In genomic region chr1:145128673-145129469, GRCh38 we compare ENCODE assay signal across 9 cellular contexts. TPM values are rescaled to one million over a fixed set of nuclear protein-coding genes. Genes with fewer than 3 reads are reported as not detected.
DNase-seq lines count a peak whose midpoint lies in the region; ATAC-seq, FAIRE-seq and TF ChIP-seq lines count a peak whose summit lies in the region.
"Not testable (repeated sequence)": the region's sequence is repeated elsewhere in the genome, so short reads cannot be mapped to it uniquely, and the experiment has no call there.
"Had no signal": no experiment of that assay in that cellular context is flagged by ENCODE, and none has a peak within 500 bp of the region (broad histone marks: within the 10 kb centered on the region; RNA-seq: fewer than 3 reads in every experiment).

No MANE protein-coding gene starts in this region.

- intact Hi-C loops in kidney (cut with DNase I) = not testable (repeated sequence)

- not testable (repeated sequence) for H3K27me3 ChIP-seq in gastroesophageal sphincter

- peak; percentile 68 for ATAC-seq in gastroesophageal sphincter

- not testable (repeated sequence) for TF ChIP-seq POLR2A in gastroesophageal sphincter (IDR thresholded peaks at IDR 0.05)

- DNase-seq in CD1c-positive myeloid dendritic cell (ENCODE audit: extremely low spot score) (peak; percentile 1), HFFc6 (peak; percentile 0), SK-N-DZ (ENCODE audit: low spot score) (peak; percentile 0), ecto neural progenitor cell (ENCODE audit: low spot score) (peak; percentile 16), kidney (peak; percentile 5), pons (ENCODE audit: low spot score) (peak; percentile 0)

- H3K9ac ChIP-seq in kidney (ENCODE audit: low read length in 2 of 2) = not testable (repeated sequence)

- not testable (repeated sequence) for H3K4me1 ChIP-seq in gastroesophageal sphincter; kidney (ENCODE audit: control insufficient read depth in 1 of 2, insufficient read depth in 1 of 2, low read depth in 1 of 2, low read length in 2 of 2)

- H3K27ac Mint-ChIP-seq in HFFc6 = not testable (repeated sequence)

- H3K27me3 Mint-ChIP-seq in HFFc6 (ENCODE audit: insufficient read depth) = not testable (repeated sequence)

- not testable (repeated sequence) for TF ChIP-seq CTCF in HFFc6 (IDR thresholded peaks at IDR 0.05); gastroesophageal sphincter (IDR thresholded peaks at IDR 0.05); kidney (IDR thresholded peaks at IDR 0.05; ENCODE audit: borderline replicate concordance, extremely low read depth, insufficient read depth)

- H3K9me3 Mint-ChIP-seq in HFFc6 = not testable (repeated sequence)

- H3K4me1 Mint-ChIP-seq in HFFc6 (ENCODE audit: low read depth) = not testable (repeated sequence)

- TF ChIP-seq EP300 in gastroesophageal sphincter (IDR thresholded peaks at IDR 0.05) = not testable (repeated sequence)

- H3K4me3 Mint-ChIP-seq in HFFc6 = not testable (repeated sequence)

- H3K9me3 ChIP-seq in gastroesophageal sphincter; kidney (ENCODE audit: control insufficient read depth in 1 of 2, low read length in 2 of 2): not testable (repeated sequence)

- not testable (repeated sequence) for H3K27ac ChIP-seq in gastroesophageal sphincter; kidney (ENCODE audit: low read depth in 2 of 2, low read length in 2 of 2)

- not testable (repeated sequence) for H3K36me3 Mint-ChIP-seq in HFFc6 (ENCODE audit: low read depth)

- FAIRE-seq in kidney (lab: Jason Lieb, UNC) = not testable (repeated sequence)

- WGBS in gastroesophageal sphincter (ENCODE audit: low coverage in 1 of 2), 2 donors = 47% methylated on average over 12 of the region's 14 CpGs; no CpG with 5 or more reads in 1 of the 2 donors

- H3K36me3 ChIP-seq in gastroesophageal sphincter; kidney (ENCODE audit: control insufficient read depth in 1 of 2, insufficient read depth in 2 of 2, low read length in 2 of 2): not testable (repeated sequence)

- H3K4me3 ChIP-seq in gastroesophageal sphincter; kidney (ENCODE audit: low read length in 2 of 2): not testable (repeated sequence)

RNA-seq across cellular contexts. Expression of gene FAM72D, which starts 33.1 kb away (rescaled TPM):
- total RNA-seq in HFFc6 (2021; fragmentation: NEBNext Ultra II Directional; extraction: Animal tissue kit (Norgen Biotek cat#: 25700)) = 1 to 10 TPM in 5 of 6 experiments, under 1 TPM in 1; 0.28 to 3.0 (median 1.9) TPM
- polyA plus RNA-seq in SK-N-DZ (2014; cell fraction: cytosol; rRNA removed) = 14.1 and 17.3 TPM in 2 replicates
- polyA plus RNA-seq in SK-N-DZ (2014; cell fraction: nucleus; rRNA removed) = 10.7 and 10.9 TPM in 2 replicates
- under 1 TPM in 2 of 4 donors, not detected in 2; 0.15 to 0.40 TPM for total RNA-seq in gastroesophageal sphincter
- not detected for total RNA-seq in kidney
- polyA plus RNA-seq in kidney (ENCODE audit: insufficient read depth, low read depth, low replicate concordance) = 0.24 TPM
- total RNA-seq: cardiac septum; CD4-positive, alpha-beta memory T cell had no signal
- polyA plus RNA-seq: CD4-positive, alpha-beta memory T cell had no signal

RNA-seq across cellular contexts. Expression of gene SRGAP2B, which starts 33.7 kb away (rescaled TPM):
- total RNA-seq in HFFc6 (2021; fragmentation: NEBNext Ultra II Directional; extraction: Animal tissue kit (Norgen Biotek cat#: 25700)) = 10 to 100 TPM; 30.2 to 61.1 (median 37.5) TPM
- 11.7 and 22.6 TPM in 2 replicates for polyA plus RNA-seq in SK-N-DZ (2014; cell fraction: cytosol; rRNA removed)
- polyA plus RNA-seq in SK-N-DZ (2014; cell fraction: nucleus; rRNA removed) = 13.7 and 16.0 TPM in 2 replicates
- total RNA-seq in gastroesophageal sphincter (10 to 100 TPM; 13.1 to 27.9 (median 20.2) TPM), kidney (38.4 TPM)
- polyA plus RNA-seq in kidney (ENCODE audit: insufficient read depth, low read depth, low replicate concordance) = 9.3 TPM
